14 cellular contexts compared by ENCODE assay signal in the genomic region with DNA sequence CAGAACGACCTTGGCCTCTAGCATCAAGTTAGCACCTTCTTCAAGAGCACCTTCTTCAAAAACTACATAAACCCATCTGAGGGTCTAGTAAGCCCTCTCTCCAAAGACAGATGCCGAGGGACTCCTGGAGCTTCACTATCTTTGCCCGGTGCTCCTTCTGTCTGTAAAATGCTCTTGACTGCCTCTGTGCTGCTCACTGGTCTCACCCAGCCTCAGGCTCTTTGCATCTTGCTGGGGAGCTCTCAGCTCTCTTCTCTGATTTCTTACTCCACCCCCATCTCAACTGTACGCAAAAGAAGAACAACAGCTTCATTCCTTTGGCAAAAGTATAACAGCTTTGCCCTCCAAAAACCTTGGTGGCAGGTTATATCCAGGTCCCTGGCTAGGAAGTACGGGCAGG.
DNase-seq lines count a peak whose midpoint lies in the region; ATAC-seq and TF ChIP-seq lines count a peak whose summit lies in the region.
"Had no signal": no experiment of that assay in that cellular context is flagged by ENCODE, and none has a peak within 500 bp of the region (broad histone marks: within the 10 kb centered on the region; RNA-seq: fewer than 3 reads in every experiment).

No MANE protein-coding gene starts in this region.

- peak overlapping the region; percentile 33 for H3K27ac Mint-ChIP-seq in CD8-positive, alpha-beta T cell
- peak overlapping the region; percentile 57 for H3K27ac Mint-ChIP-seq in T-helper 17 cell
- H3K27ac Mint-ChIP-seq in stimulated activated effector memory CD8-positive, alpha-beta T cell treated with anti-CD3 and anti-CD28 coated beads, Interleukin-12 subunit alpha, Interleukin-12 subunit beta, amount 100 ng/mL, for 72 hours, result peak overlapping the region; percentile 15
- H3K27ac Mint-ChIP-seq: CD4-positive, alpha-beta T cell; HFFc6 had no signal

- CTCF ChIA-PET in CD8-positive, alpha-beta T cell (lab: Charles Lee), result no interaction called here

- no peak for ATAC-seq in CD8-positive, alpha-beta T cell
- no peak for ATAC-seq in T-helper 17 cell
- no peak for ATAC-seq in stimulated activated effector memory CD8-positive, alpha-beta T cell treated with anti-CD3 and anti-CD28 coated beads, Interleukin-12 subunit alpha, Interleukin-12 subunit beta, amount 100 ng/mL, for 72 hours
- no peak for ATAC-seq in left lobe of liver
- no peak for ATAC-seq in HG03159 (IDR thresholded peaks at IDR 0.05; ENCODE audit: unreplicated experiment)
- ATAC-seq: K562 had no signal

- no peak overlapping the region for H3K27ac ChIP-seq in CD8-positive, alpha-beta T cell (ENCODE audit: low read depth, low read length)
- H3K27ac ChIP-seq: BLaER1 treated with 17β-estradiol and CSF1 and Interleukin-3, amounts not matched to agents 10 nM and 100 nM had no signal

- TF ChIP-seq CTCF in CD8-positive, alpha-beta T cell (IDR thresholded peaks at IDR 0.05), result no peak

- POLR2A ChIA-PET in CD8-positive, alpha-beta T cell (lab: Charles Lee), result interaction anchor here (1.0 kb wide), 1 partner anchor 19 kb away, joined by 3 read pairs; no protein-coding TSS in a partner anchor

- H3K27me3 ChIP-seq in CD8-positive, alpha-beta T cell (ENCODE audit: insufficient read depth, low read length), result no peaks in the 10 kb centered on the region
- H3K27me3 ChIP-seq: BLaER1 treated with 17β-estradiol and CSF1 and Interleukin-3, amounts not matched to agents 10 nM and 100 nM had no signal

- H3K36me3 Mint-ChIP-seq in CD8-positive, alpha-beta T cell, result peaks cover 62% of the 10 kb centered on the region
- peaks cover 12% of the 10 kb centered on the region for H3K36me3 Mint-ChIP-seq in T-helper 17 cell (ENCODE audit: low read depth)
- peaks cover 5% of the 10 kb centered on the region for H3K36me3 Mint-ChIP-seq in stimulated activated effector memory CD8-positive, alpha-beta T cell treated with anti-CD3 and anti-CD28 coated beads, Interleukin-12 subunit alpha, Interleukin-12 subunit beta, amount 100 ng/mL, for 72 hours

- H3K4me1 ChIP-seq in CD8-positive, alpha-beta T cell (ENCODE audit: insufficient read depth, low read length), result no peaks in the 10 kb centered on the region
- H3K4me1 ChIP-seq: BLaER1 treated with 17β-estradiol and CSF1 and Interleukin-3, amounts not matched to agents 10 nM and 100 nM had no signal

- H3K4me3 Mint-ChIP-seq in CD8-positive, alpha-beta T cell, result no peak overlapping the region
- H3K4me3 Mint-ChIP-seq in T-helper 17 cell, result no peak overlapping the region
- H3K4me3 Mint-ChIP-seq in stimulated activated effector memory CD8-positive, alpha-beta T cell treated with anti-CD3 and anti-CD28 coated beads, Interleukin-12 subunit alpha, Interleukin-12 subunit beta, amount 100 ng/mL, for 72 hours, result no peak overlapping the region
- H3K4me3 Mint-ChIP-seq: CD4-positive, alpha-beta T cell; HFFc6 had no signal

- no peaks in the 10 kb centered on the region for H3K36me3 ChIP-seq in CD8-positive, alpha-beta T cell (ENCODE audit: insufficient read depth, low read length)

- no peak for DNase-seq in CD8-positive, alpha-beta T cell
- no peak for DNase-seq in T-helper 17 cell
- peak; percentile 61 for DNase-seq in islet precursor cell
- DNase-seq in stimulated activated effector memory CD8-positive, alpha-beta T cell treated with anti-CD3 and anti-CD28 coated beads, Interleukin-12 subunit alpha, Interleukin-12 subunit beta, amount 100 ng/mL, for 72 hours (ENCODE audit: low spot score in 2 of 2), result no peak
- DNase-seq in mesenteric fat pad (ENCODE audit: low spot score), result no peak
- no peak for DNase-seq in left lobe of liver (ENCODE audit: low spot score)
- DNase-seq: ACHN; CD4-positive, alpha-beta T cell; DMS79; HCEC 1CT; HFFc6 had no signal

- no peaks in the 10 kb centered on the region for H3K27me3 Mint-ChIP-seq in CD8-positive, alpha-beta T cell (ENCODE audit: low read depth)
- H3K27me3 Mint-ChIP-seq in T-helper 17 cell, result no peaks in the 10 kb centered on the region
- H3K27me3 Mint-ChIP-seq: CD4-positive, alpha-beta T cell had no signal

- no peaks in the 10 kb centered on the region for H3K9me3 ChIP-seq in CD8-positive, alpha-beta T cell (ENCODE audit: low read length)
- H3K9me3 ChIP-seq in T-helper 17 cell (ENCODE audit: control insufficient read depth, low read length, poor library complexity, severe bottlenecking), result no peaks in the 10 kb centered on the region
- H3K9me3 ChIP-seq: BLaER1 treated with 17β-estradiol and CSF1 and Interleukin-3, amounts not matched to agents 10 nM and 100 nM had no signal

- H3K9me3 Mint-ChIP-seq in CD8-positive, alpha-beta T cell, result no peaks in the 10 kb centered on the region
- H3K9me3 Mint-ChIP-seq in stimulated activated effector memory CD8-positive, alpha-beta T cell treated with anti-CD3 and anti-CD28 coated beads, Interleukin-12 subunit alpha, Interleukin-12 subunit beta, amount 100 ng/mL, for 72 hours, result no peaks in the 10 kb centered on the region
- H3K9me3 Mint-ChIP-seq: CD4-positive, alpha-beta T cell; HFFc6 had no signal

- intact Hi-C loops in CD8-positive, alpha-beta T cell (cut with DNase I, micrococcal nuclease), result no loop called here

- H3K4me3 ChIP-seq in CD8-positive, alpha-beta T cell (ENCODE audit: low read depth, low read length), result no peak overlapping the region
- H3K4me3 ChIP-seq: BLaER1 treated with 17β-estradiol and CSF1 and Interleukin-3, amounts not matched to agents 10 nM and 100 nM; K562 had no signal

- peaks cover 5% of the 10 kb centered on the region for H3K4me1 Mint-ChIP-seq in CD8-positive, alpha-beta T cell (ENCODE audit: low read depth)
- H3K4me1 Mint-ChIP-seq in T-helper 17 cell, result peaks cover 16% of the 10 kb centered on the region
- H3K4me1 Mint-ChIP-seq in stimulated activated effector memory CD8-positive, alpha-beta T cell treated with anti-CD3 and anti-CD28 coated beads, Interleukin-12 subunit alpha, Interleukin-12 subunit beta, amount 100 ng/mL, for 72 hours, result peaks cover 24% of the 10 kb centered on the region
